ENCODE assay signal across 8 cellular contexts in genomic region chr14:55052259-55052930, GRCh38. TPM values are rescaled to one million over a fixed set of nuclear protein-coding genes. Genes with fewer than 3 reads are reported as not detected.
DNase-seq lines count a peak whose midpoint lies in the region; ATAC-seq and TF ChIP-seq lines count a peak whose summit lies in the region.

No MANE protein-coding gene starts in this region.

- intact Hi-C loops in MCF 10A (cut with micrococcal nuclease): loop anchor here (1.0 to 2.0 kb wide), 2 partner anchors 76 to 109 kb away; partner anchors contain the start of gene LGALS3

- H3K36me3 ChIP-seq in HUES64 (ENCODE audit: insufficient read depth, low read length) (peaks cover 41% of the 10 kb centered on the region), lung (ENCODE audit: control insufficient read depth in 2 of 2, insufficient read depth in 2 of 2, low read length in 2 of 2) (peaks cover 0 to 1% of the 10 kb centered on the region in 2 donors), urinary bladder (ENCODE audit: insufficient read depth) (no peaks in the 10 kb centered on the region)

- DNase-seq in AG20443 (ENCODE audit: low spot score): peak; percentile 43
- DNase-seq in MCF 10A (ENCODE audit: unreplicated experiment): no peak
- DNase-seq in lung (ENCODE audit: low spot score): no peak
- no peak for DNase-seq in T-helper 9 cell

- H3K36me3 Mint-ChIP-seq in MCF 10A (ENCODE audit: insufficient read depth, unreplicated experiment): peaks cover 51% of the 10 kb centered on the region

- ATAC-seq in GM18520 (IDR thresholded peaks at IDR 0.05; ENCODE audit: unreplicated experiment) (peak; percentile 4), lung (ENCODE audit: insufficient read depth, low FRiP score) (no peak), GM19324 (IDR thresholded peaks at IDR 0.05; ENCODE audit: low FRiP score, unreplicated experiment) (no peak)

- peak overlapping the region; percentile 99 for H3K4me3 ChIP-seq in HUES64 (ENCODE audit: low read length)
- peak overlapping the region; percentile 96 for H3K4me3 ChIP-seq in lung
- peak overlapping the region; percentile 65 for H3K4me3 ChIP-seq in urinary bladder (ENCODE audit: low read depth, low read length)

- CTCF ChIA-PET in MCF 10A (lab: Yijun Ruan, JAX): interaction anchor here (0.6 to 2.6 kb wide), 17 partner anchors 13 to 426 kb away, joined by 3 to 33 read pairs (median 5); partner anchors contain the start of genes SOCS4 and WDHD1

- 3% methylated on average over 11 of the region's 14 CpGs for WGBS in HUES64
- WGBS in lung, 2 donors: 10 to 14% methylated on average over 14 of the region's 14 CpGs
- WGBS in urinary bladder: 5% methylated on average over 14 of the region's 14 CpGs

- peak overlapping the region; percentile 99 for H3K9ac ChIP-seq in HUES64 (ENCODE audit: low read depth, low read length)

- H3K27ac ChIP-seq in HUES64 (ENCODE audit: low read depth, low read length) (peak overlapping the region; percentile 100), lung (ENCODE audit: low read depth in 1 of 2, low read length in 1 of 2) (peak overlapping the region; percentile 100), urinary bladder (ENCODE audit: low read depth) (peak overlapping the region; percentile 96)

- H3K4me1 Mint-ChIP-seq in MCF 10A (ENCODE audit: insufficient read depth, unreplicated experiment): peaks cover 16% of the 10 kb centered on the region

- H3K9me3 Mint-ChIP-seq in MCF 10A (ENCODE audit: unreplicated experiment): no peaks in the 10 kb centered on the region

- H3K4me3 Mint-ChIP-seq in MCF 10A (ENCODE audit: unreplicated experiment): peak overlapping the region; percentile 83

- H3K27me3 ChIP-seq in HUES64 (ENCODE audit: insufficient read depth, low read length) (no peaks in the 10 kb centered on the region), lung (ENCODE audit: control insufficient read depth, insufficient read depth) (no peaks in the 10 kb centered on the region)

- POLR2A ChIA-PET in MCF 10A (lab: Yijun Ruan, JAX): interaction anchor here (0.6 to 6.7 kb wide), 29 partner anchors 9 to 1448 kb away, joined by 3 to 356 read pairs (median 7); partner anchors contain the start of genes LGALS3, SOCS4 and WDHD1

- TF ChIP-seq CTCF in MCF 10A (IDR thresholded peaks at IDR 0.05; ENCODE audit: unreplicated experiment) (no peak), lung (IDR thresholded peaks at IDR 0.05; ENCODE audit: control extremely low read depth, extremely low read depth) (no peak)

- H3K27ac Mint-ChIP-seq in MCF 10A (ENCODE audit: low read depth, unreplicated experiment): peak overlapping the region; percentile 98

- no peaks in the 10 kb centered on the region for H3K9me3 ChIP-seq in HUES64 (ENCODE audit: insufficient read depth, low read depth, low read length)
- no peaks in the 10 kb centered on the region for H3K9me3 ChIP-seq in lung (ENCODE audit: control insufficient read depth in 2 of 2, insufficient read depth in 1 of 2, low read length in 1 of 2)

- TSS peak; percentile 52 for BruUV-seq in MCF 10A (replicated peaks; lab: Mats Ljungman, UMichigan)

- peaks cover 22% of the 10 kb centered on the region for H3K4me1 ChIP-seq in HUES64 (ENCODE audit: insufficient read depth, low read length)
- peaks cover under 1 to 18% of the 10 kb centered on the region in 2 donors for H3K4me1 ChIP-seq in lung (ENCODE audit: control insufficient read depth in 2 of 2, insufficient read depth in 2 of 2, low read length in 2 of 2)
- peaks cover 3% of the 10 kb centered on the region for H3K4me1 ChIP-seq in urinary bladder (ENCODE audit: insufficient read depth)

- H3K27me3 Mint-ChIP-seq in MCF 10A (ENCODE audit: insufficient read depth, unreplicated experiment): no peaks in the 10 kb centered on the region

RNA-seq across cellular contexts. Expression of gene MAPK1IP1L, which starts 0.9 kb away (rescaled TPM):
- polyA plus RNA-seq in HUES64 (2013, experiment 1 of 2): 91.9 TPM
- 96.6 TPM for polyA plus RNA-seq in HUES64 (2013, experiment 2 of 2)
- total RNA-seq in MCF 10A (2022) (118 and 123 TPM in 2 replicates), lung (10 to 100 TPM; 36.9 to 87.4 TPM), urinary bladder (38.3 TPM)
- polyA plus RNA-seq in lung (10 to 100 TPM; 25.8 to 61.3 TPM), urinary bladder (56.1 TPM)

RNA-seq across cellular contexts. Expression of gene SOCS4, which starts 25.4 kb away (rescaled TPM):
- 14.5 TPM for polyA plus RNA-seq in HUES64 (2013, experiment 1 of 2)
- 13.4 TPM for polyA plus RNA-seq in HUES64 (2013, experiment 2 of 2)
- 24.6 and 29.6 TPM in 2 replicates for total RNA-seq in MCF 10A (2022)
- 10 to 100 TPM; 14.3 to 28.3 TPM for total RNA-seq in lung
- polyA plus RNA-seq in lung: 1 to 10 TPM; 5.8 to 6.8 TPM
- total RNA-seq in urinary bladder: 32.9 TPM
- polyA plus RNA-seq in urinary bladder: 7.8 TPM

RNA-seq across cellular contexts. Expression of gene WDHD1, which starts 25.5 kb away (rescaled TPM):
- polyA plus RNA-seq in HUES64 (2013, experiment 1 of 2): 33.7 TPM
- polyA plus RNA-seq in HUES64 (2013, experiment 2 of 2): 38.7 TPM
- total RNA-seq in MCF 10A (2022): 5.8 and 6.5 TPM in 2 replicates
- total RNA-seq in lung: 1 to 10 TPM; 6.2 to 7.1 TPM
- polyA plus RNA-seq in lung: 1 to 10 TPM; 1.9 TPM
- 14.1 TPM for total RNA-seq in urinary bladder
- polyA plus RNA-seq in urinary bladder: 2.0 TPM
